Comparison of ENCODE assay signal across 24 cellular contexts in genomic region chr10:59055046-59055445, GRCh38.
"Had no signal": no experiment of that assay in that cellular context is flagged by ENCODE, and none has a peak within 500 bp of the region (broad histone marks: within the 10 kb centered on the region; RNA-seq: fewer than 3 reads in every experiment).

No MANE protein-coding gene starts in this region.

- H3K4me3 Mint-ChIP-seq: central memory CD8-positive, alpha-beta T cell; dendritic cell treated with granulocyte-macrophage colony-stimulating factor and Interleukin-4, amounts not matched to agents 40 ng/mL and 50 ng/mL, for 4 days; effector memory CD8-positive, alpha-beta T cell; naive thymus-derived CD8-positive, alpha-beta T cell; neural crest cell; stimulated activated effector memory CD8-positive, alpha-beta T cell treated with anti-CD3 and anti-CD28 coated beads, Interleukin-12 subunit alpha, Interleukin-12 subunit beta, amount 100 ng/mL, for 72 hours; type B pancreatic cell had no signal

- ATAC-seq: effector memory CD8-positive, alpha-beta T cell; heart left ventricle; left colon; left ventricle myocardium superior; mucosa of descending colon; naive thymus-derived CD8-positive, alpha-beta T cell; pancreas; right cardiac atrium; stimulated activated effector memory CD8-positive, alpha-beta T cell treated with anti-CD3 and anti-CD28 coated beads, Interleukin-12 subunit alpha, Interleukin-12 subunit beta, amount 100 ng/mL, for 72 hours; stimulated activated naive CD8-positive, alpha-beta T cell treated with anti-CD3 and anti-CD28 coated beads, Interleukin-15, Interleukin-2, amounts not matched to agents 100 U/mL and 50 U/mL, for 24 hours had no signal

- H3K4me1 Mint-ChIP-seq: central memory CD8-positive, alpha-beta T cell; naive thymus-derived CD8-positive, alpha-beta T cell; neural crest cell; stimulated activated effector memory CD8-positive, alpha-beta T cell treated with anti-CD3 and anti-CD28 coated beads, Interleukin-12 subunit alpha, Interleukin-12 subunit beta, amount 100 ng/mL, for 72 hours had no signal

- H3K27me3 ChIP-seq: esophagus muscularis mucosa, heart left ventricle, pancreas, suprapubic skin, thyroid gland had no signal

- DNase-seq: effector memory CD8-positive, alpha-beta T cell; heart left ventricle; hypothalamus; left colon; left ventricle myocardium superior; mucosa of descending colon; naive thymus-derived CD8-positive, alpha-beta T cell; nucleus accumbens; pancreas; right cardiac atrium; stimulated activated CD4-positive, alpha-beta T cell treated with anti-CD3 and anti-CD28 coated beads, Interleukin-4, amount 100 ng/mL, for 1 hour; stimulated activated CD8-positive, alpha-beta memory T cell treated with anti-CD3 and anti-CD28 coated beads, Interleukin-4, amount 100 ng/mL, for 48 hours; stimulated activated naive CD8-positive, alpha-beta T cell treated with anti-CD3 and anti-CD28 coated beads, Interleukin-15, Interleukin-2, amounts not matched to agents 100 U/mL and 50 U/mL, for 24 hours; thyroid gland had no signal

- H3K36me3 Mint-ChIP-seq: stimulated activated effector memory CD8-positive, alpha-beta T cell treated with anti-CD3 and anti-CD28 coated beads, Interleukin-12 subunit alpha, Interleukin-12 subunit beta, amount 100 ng/mL, for 72 hours had no signal

- H3K27me3 Mint-ChIP-seq: central memory CD8-positive, alpha-beta T cell; dendritic cell treated with granulocyte-macrophage colony-stimulating factor and Interleukin-4, amounts not matched to agents 40 ng/mL and 50 ng/mL, for 4 days; effector memory CD8-positive, alpha-beta T cell; progenitor cell of endocrine pancreas; type B pancreatic cell had no signal

- H3K36me3 ChIP-seq: esophagus muscularis mucosa, heart left ventricle, pancreas, suprapubic skin, thyroid gland had no signal

- H3K27ac ChIP-seq: epithelial cell of prostate, esophagus muscularis mucosa, heart left ventricle, pancreas, suprapubic skin, thyroid gland had no signal

- H3K9me3 ChIP-seq: esophagus muscularis mucosa, mucosa of descending colon, pancreas, suprapubic skin, thyroid gland had no signal

- H3K27ac Mint-ChIP-seq: dendritic cell treated with granulocyte-macrophage colony-stimulating factor and Interleukin-4, amounts not matched to agents 40 ng/mL and 50 ng/mL, for 4 days; effector memory CD8-positive, alpha-beta T cell; naive thymus-derived CD8-positive, alpha-beta T cell; progenitor cell of endocrine pancreas; stimulated activated effector memory CD8-positive, alpha-beta T cell treated with anti-CD3 and anti-CD28 coated beads, Interleukin-12 subunit alpha, Interleukin-12 subunit beta, amount 100 ng/mL, for 72 hours; type B pancreatic cell had no signal

- H3K4me3 ChIP-seq: esophagus muscularis mucosa, heart left ventricle, lung, mucosa of descending colon, pancreas, suprapubic skin, thyroid gland had no signal

- H3K4me1 ChIP-seq: esophagus muscularis mucosa, heart left ventricle, suprapubic skin, thyroid gland had no signal
